Comparison of ENCODE assay signal across 16 cellular contexts in the genomic region with DNA sequence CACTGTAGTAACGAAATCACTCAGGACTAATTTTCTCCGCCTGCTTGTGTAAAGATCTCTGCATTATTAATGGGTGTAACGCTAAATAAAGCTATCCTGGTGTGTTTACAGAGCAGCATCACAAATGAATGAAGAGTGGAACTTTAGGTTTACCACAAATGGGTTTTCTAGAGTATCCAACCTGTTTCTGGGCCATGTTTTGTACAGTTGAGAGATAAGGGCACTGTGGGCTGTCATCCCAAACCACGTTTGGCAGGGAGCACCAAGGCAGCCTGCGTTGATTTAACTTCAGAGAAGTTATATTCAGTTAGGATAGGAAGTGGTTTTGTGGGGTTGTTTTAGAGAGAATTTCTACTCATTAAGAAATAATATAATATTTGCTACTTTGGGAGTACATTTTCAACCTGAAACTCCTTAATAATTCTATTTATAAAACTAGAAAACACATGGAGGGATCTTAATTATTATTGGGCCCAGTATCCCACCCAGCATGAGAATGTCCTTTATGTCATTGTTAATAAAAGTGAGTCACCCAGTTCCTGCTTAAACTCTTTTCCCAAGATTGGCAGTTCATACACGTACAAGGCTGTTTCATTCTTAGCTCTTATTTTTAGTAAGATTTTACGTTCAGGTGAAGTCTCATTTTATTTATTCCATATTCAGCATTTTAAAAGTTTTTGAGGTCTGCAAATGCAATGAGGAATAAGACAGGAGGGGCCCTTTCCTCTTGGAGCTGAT. TPM values are rescaled to one million over a fixed set of nuclear protein-coding genes. Genes with fewer than 3 reads are reported as not detected.
"Had no signal": no experiment of that assay in that cellular context is flagged by ENCODE, and none has a peak within 500 bp of the region (broad histone marks: within the 10 kb centered on the region; RNA-seq: fewer than 3 reads in every experiment).

No MANE protein-coding gene starts in this region.

- ATAC-seq: mucosa of descending colon; natural killer cell treated with Interleukin-12 subunit alpha and Interleukin-12 subunit beta and Interleukin-15 and Interleukin-18, amount 100 ng/mL, for 72 hours; stimulated activated naive CD8-positive, alpha-beta T cell treated with anti-CD3 and anti-CD28 coated beads, Interleukin-15, Interleukin-2, amounts not matched to agents 100 U/mL and 50 U/mL, for 24 hours had no signal

- H3K27ac ChIP-seq: neutrophil, parathyroid adenoma, sigmoid colon, testis, tibial artery had no signal

- H3K9me3 ChIP-seq: mucosa of descending colon, neutrophil, right atrium auricular region, sigmoid colon, testis, tibial artery had no signal

- H3K27me3 ChIP-seq: dorsolateral prefrontal cortex, right atrium auricular region, sigmoid colon, testis had no signal

- H3K4me1 ChIP-seq: parathyroid adenoma, sigmoid colon, testis, tibial artery had no signal

- H3K36me3 ChIP-seq: neutrophil, right atrium auricular region, sigmoid colon, tibial artery had no signal

- H3K4me3 ChIP-seq: dorsolateral prefrontal cortex, mucosa of descending colon, right atrium auricular region, sigmoid colon, testis, tibial artery had no signal

- H3K9ac ChIP-seq: parathyroid adenoma had no signal

- DNase-seq: dorsolateral prefrontal cortex; effector CD4-positive, alpha-beta T cell; mesenchymal stem cell; mucosa of descending colon; naive B cell; sigmoid colon; stimulated activated CD4-positive, alpha-beta T cell treated with anti-CD3 and anti-CD28 coated beads, Interleukin-2, amount 100 ng/mL, for 24 hours; stimulated activated CD4-positive, alpha-beta T cell treated with anti-CD3 and anti-CD28 coated beads, Interleukin-4, amount 100 ng/mL, for 4 hours; stimulated activated naive CD8-positive, alpha-beta T cell treated with anti-CD3 and anti-CD28 coated beads, Interleukin-15, Interleukin-2, amounts not matched to agents 100 U/mL and 50 U/mL, for 24 hours; substantia nigra; testis; tibial artery had no signal

RNA-seq across cellular contexts. Expression of gene KCNN2, which starts 8.0 kb away (rescaled TPM):
- total RNA-seq: natural killer cell treated with Interleukin-12 subunit alpha and Interleukin-12 subunit beta and Interleukin-15 and Interleukin-18, amount 100 ng/mL, for 72 hours had no signal
